19 cellular contexts compared by ENCODE assay signal in genomic region chr16:2976201-2976600, GRCh38. TPM values are rescaled to one million over a fixed set of nuclear protein-coding genes. Genes with fewer than 3 reads are reported as not detected.
DNase-seq lines count a peak whose midpoint lies in the region; ATAC-seq, FAIRE-seq and TF ChIP-seq lines count a peak whose summit lies in the region.
"Had no signal": no experiment of that assay in that cellular context is flagged by ENCODE, and none has a peak within 500 bp of the region (broad histone marks: within the 10 kb centered on the region; RNA-seq: fewer than 3 reads in every experiment).

No MANE protein-coding gene starts in this region.

- H3K4me3 ChIP-seq in kidney (ENCODE audit: low read length in 2 of 2): no peak overlapping the region
- H3K4me3 ChIP-seq: GM12878, GM23338 had no signal

- TF ChIP-seq CTCF in kidney (IDR thresholded peaks at IDR 0.05; ENCODE audit: borderline replicate concordance, extremely low read depth, insufficient read depth): no peak

- ATAC-seq in activated naive CD8-positive, alpha-beta T cell treated with anti-CD3 and anti-CD28 coated beads, Interleukin-2, amount 10 ng/mL, durations not matched to agents 7 days and 5 days (ENCODE audit: low read depth): no peak
- ATAC-seq in HG02884 (IDR thresholded peaks at IDR 0.05; ENCODE audit: unreplicated experiment) (no peak), HG03139 (IDR thresholded peaks at IDR 0.05; ENCODE audit: unreplicated experiment) (no peak), GM21717 (IDR thresholded peaks at IDR 0.05; ENCODE audit: unreplicated experiment) (no peak)
- ATAC-seq: GM12878, GM23338 had no signal

- no peak for FAIRE-seq in kidney (lab: Jason Lieb, UNC)
- FAIRE-seq: GM12878, GM18507 had no signal

- H3K9me3 ChIP-seq in kidney (ENCODE audit: control insufficient read depth in 1 of 2, low read length in 2 of 2): no peaks in the 10 kb centered on the region
- H3K9me3 ChIP-seq: BE2C had no signal

- H3K36me3 ChIP-seq in kidney (ENCODE audit: control insufficient read depth in 1 of 2, insufficient read depth in 2 of 2, low read length in 2 of 2): no peaks in the 10 kb centered on the region

- POLR2A ChIA-PET in activated naive CD8-positive, alpha-beta T cell treated with anti-CD3 and anti-CD28 coated beads, Interleukin-2, amount 10 ng/mL, durations not matched to agents 7 days and 5 days (lab: Charles Lee): interaction anchor here (1.8 to 2.2 kb wide), 2 partner anchors 11 to 93 kb away, joined by 4 to 9 read pairs; partner anchors contain the start of gene FLYWCH2

- H3K4me1 Mint-ChIP-seq in activated naive CD8-positive, alpha-beta T cell treated with anti-CD3 and anti-CD28 coated beads, Interleukin-2, amount 10 ng/mL, durations not matched to agents 7 days and 5 days: peaks cover 15% of the 10 kb centered on the region
- peaks cover 3% of the 10 kb centered on the region for H3K4me1 Mint-ChIP-seq in activated naive CD8-positive, alpha-beta T cell treated with anti-CD3 and anti-CD28 coated beads for 36 hours

- H3K27me3 Mint-ChIP-seq in activated naive CD8-positive, alpha-beta T cell treated with anti-CD3 and anti-CD28 coated beads, Interleukin-2, amount 10 ng/mL, durations not matched to agents 7 days and 5 days: no peaks in the 10 kb centered on the region
- H3K27me3 Mint-ChIP-seq in activated naive CD8-positive, alpha-beta T cell treated with anti-CD3 and anti-CD28 coated beads for 36 hours: no peaks in the 10 kb centered on the region

- H3K9ac ChIP-seq in kidney (ENCODE audit: low read length in 2 of 2): no peak overlapping the region

- H3K9me3 Mint-ChIP-seq in activated naive CD8-positive, alpha-beta T cell treated with anti-CD3 and anti-CD28 coated beads, Interleukin-2, amount 10 ng/mL, durations not matched to agents 7 days and 5 days: no peaks in the 10 kb centered on the region
- no peaks in the 10 kb centered on the region for H3K9me3 Mint-ChIP-seq in activated naive CD8-positive, alpha-beta T cell treated with anti-CD3 and anti-CD28 coated beads for 36 hours
- H3K9me3 Mint-ChIP-seq: CD4-positive, CD25-positive, alpha-beta regulatory T cell had no signal

- H3K27ac ChIP-seq in kidney (ENCODE audit: low read depth in 2 of 2, low read length in 2 of 2): no peak overlapping the region

- peaks cover 3% of the 10 kb centered on the region for H3K36me3 Mint-ChIP-seq in activated naive CD8-positive, alpha-beta T cell treated with anti-CD3 and anti-CD28 coated beads, Interleukin-2, amount 10 ng/mL, durations not matched to agents 7 days and 5 days
- peaks cover 36% of the 10 kb centered on the region for H3K36me3 Mint-ChIP-seq in activated naive CD8-positive, alpha-beta T cell treated with anti-CD3 and anti-CD28 coated beads for 36 hours
- H3K36me3 Mint-ChIP-seq: CD4-positive, CD25-positive, alpha-beta regulatory T cell had no signal

- H3K4me1 ChIP-seq in kidney (ENCODE audit: control insufficient read depth in 1 of 2, insufficient read depth in 1 of 2, low read depth in 1 of 2, low read length in 2 of 2): peaks cover 0 to 6% of the 10 kb centered on the region in 2 donors

- DNase-seq in activated naive CD8-positive, alpha-beta T cell treated with anti-CD3 and anti-CD28 coated beads, Interleukin-2, amount 10 ng/mL, durations not matched to agents 7 days and 5 days: no peak
- no peak for DNase-seq in activated naive CD8-positive, alpha-beta T cell treated with anti-CD3 and anti-CD28 coated beads for 36 hours
- DNase-seq in NCI-H1092 treated with DMSO at 0.1 percent for 48 hours (lab: John Stamatoyannopoulos, UW) (peak; percentile 45), kidney (peak; percentile 61)
- no peak for DNase-seq in activated CD4-positive, CD25-positive, alpha-beta regulatory T cell treated with anti-CD3 and anti-CD28 coated beads, Interleukin-2, amount 50 U/mL, for 72 hours
- DNase-seq: ACHN; BE2C; CD4-positive, CD25-positive, alpha-beta regulatory T cell; DMS53; H7; IMR-90 had no signal

- H3K27ac Mint-ChIP-seq in activated naive CD8-positive, alpha-beta T cell treated with anti-CD3 and anti-CD28 coated beads, Interleukin-2, amount 10 ng/mL, durations not matched to agents 7 days and 5 days: peak overlapping the region; percentile 34
- H3K27ac Mint-ChIP-seq in activated naive CD8-positive, alpha-beta T cell treated with anti-CD3 and anti-CD28 coated beads for 36 hours: no peak overlapping the region
- H3K27ac Mint-ChIP-seq: CD4-positive, CD25-positive, alpha-beta regulatory T cell; GM23338 had no signal

- intact Hi-C loops in kidney (cut with DNase I): no loop called here

- H3K4me3 Mint-ChIP-seq in activated naive CD8-positive, alpha-beta T cell treated with anti-CD3 and anti-CD28 coated beads, Interleukin-2, amount 10 ng/mL, durations not matched to agents 7 days and 5 days: no peak overlapping the region
- H3K4me3 Mint-ChIP-seq in activated naive CD8-positive, alpha-beta T cell treated with anti-CD3 and anti-CD28 coated beads for 36 hours: no peak overlapping the region

RNA-seq across cellular contexts. Expression of gene PKMYT1, which starts 4.0 kb away (rescaled TPM):
- 100 to 1,000 TPM; 106 to 116 TPM for total RNA-seq in activated naive CD8-positive, alpha-beta T cell treated with anti-CD3 and anti-CD28 coated beads, Interleukin-2, amount 10 ng/mL, durations not matched to agents 7 days and 5 days
- total RNA-seq in activated naive CD8-positive, alpha-beta T cell treated with anti-CD3 and anti-CD28 coated beads for 36 hours: 100 to 1,000 TPM; 144 to 145 TPM
- total RNA-seq in kidney: 2.2 TPM
- 0.97 TPM for polyA plus RNA-seq in kidney (ENCODE audit: insufficient read depth, low read depth, low replicate concordance)

RNA-seq across cellular contexts. Expression of gene PAQR4, which starts 7.1 kb away (rescaled TPM):
- total RNA-seq in activated naive CD8-positive, alpha-beta T cell treated with anti-CD3 and anti-CD28 coated beads, Interleukin-2, amount 10 ng/mL, durations not matched to agents 7 days and 5 days: 10 to 100 TPM; 40.7 to 42.4 TPM
- 10 to 100 TPM; 29.5 to 31.0 TPM for total RNA-seq in activated naive CD8-positive, alpha-beta T cell treated with anti-CD3 and anti-CD28 coated beads for 36 hours
- 5.9 TPM for total RNA-seq in kidney
- polyA plus RNA-seq in kidney (ENCODE audit: insufficient read depth, low read depth, low replicate concordance): 3.5 TPM

RNA-seq across cellular contexts. Expression of gene KREMEN2, which starts 12.1 kb away (rescaled TPM):
- total RNA-seq in activated naive CD8-positive, alpha-beta T cell treated with anti-CD3 and anti-CD28 coated beads, Interleukin-2, amount 10 ng/mL, durations not matched to agents 7 days and 5 days: under 1 TPM in 1 of 2 experiments, not detected in 1; 0.36 TPM
- not detected for total RNA-seq in activated naive CD8-positive, alpha-beta T cell treated with anti-CD3 and anti-CD28 coated beads for 36 hours
- total RNA-seq in kidney: not detected
- not detected for polyA plus RNA-seq in kidney (ENCODE audit: insufficient read depth, low read depth, low replicate concordance)
- total RNA-seq: CD4-positive, CD25-positive, alpha-beta regulatory T cell; IMR-90 had no signal
- polyA plus RNA-seq: CD4-positive, CD25-positive, alpha-beta regulatory T cell had no signal

RNA-seq across cellular contexts. Expression of gene CLDN9, which starts 36.5 kb away (rescaled TPM):
- not detected for total RNA-seq in activated naive CD8-positive, alpha-beta T cell treated with anti-CD3 and anti-CD28 coated beads, Interleukin-2, amount 10 ng/mL, durations not matched to agents 7 days and 5 days
- not detected for total RNA-seq in activated naive CD8-positive, alpha-beta T cell treated with anti-CD3 and anti-CD28 coated beads for 36 hours
- 0.60 TPM for total RNA-seq in kidney
- not detected for polyA plus RNA-seq in kidney (ENCODE audit: insufficient read depth, low read depth, low replicate concordance)
- total RNA-seq: CD4-positive, CD25-positive, alpha-beta regulatory T cell; G401; GM12878; IMR-90 had no signal
- polyA plus RNA-seq: CD4-positive, CD25-positive, alpha-beta regulatory T cell; GM12878 had no signal

RNA-seq across cellular contexts. Expression of gene CLDN6, which starts 41.8 kb away (rescaled TPM):
- not detected for total RNA-seq in activated naive CD8-positive, alpha-beta T cell treated with anti-CD3 and anti-CD28 coated beads, Interleukin-2, amount 10 ng/mL, durations not matched to agents 7 days and 5 days
- total RNA-seq in activated naive CD8-positive, alpha-beta T cell treated with anti-CD3 and anti-CD28 coated beads for 36 hours: not detected
- total RNA-seq in kidney: 0.47 TPM
- polyA plus RNA-seq in kidney (ENCODE audit: insufficient read depth, low read depth, low replicate concordance): not detected
- total RNA-seq: CD4-positive, CD25-positive, alpha-beta regulatory T cell; HT-29; IMR-90 had no signal
- polyA plus RNA-seq: CD4-positive, CD25-positive, alpha-beta regulatory T cell had no signal

Comparison
In these comparisons a context has a peak if more than half of its experiments do, and no peak if none do; other contexts are left out.
1. DNase-seq: peak in NCI-H1092 treated with DMSO at 0.1 percent for 48 hours (single experiment) and kidney (single experiment); none in activated naive CD8-positive, alpha-beta T cell treated with anti-CD3 and anti-CD28 coated beads, Interleukin-2, amount 10 ng/mL, durations not matched to agents 7 days and 5 days (single experiment), activated naive CD8-positive, alpha-beta T cell treated with anti-CD3 and anti-CD28 coated beads for 36 hours (single experiment) and activated CD4-positive, CD25-positive, alpha-beta regulatory T cell treated with anti-CD3 and anti-CD28 coated beads, Interleukin-2, amount 50 U/mL, for 72 hours (single experiment).
2. RNA of gene PKMYT1, which starts 4.0 kb away (total RNA-seq): 144 to 145 TPM in activated naive CD8-positive, alpha-beta T cell treated with anti-CD3 and anti-CD28 coated beads for 36 hours and 106 to 116 TPM in activated naive CD8-positive, alpha-beta T cell treated with anti-CD3 and anti-CD28 coated beads, Interleukin-2, amount 10 ng/mL, durations not matched to agents 7 days and 5 days; 2.2 TPM in kidney (single experiment); every median in the first group is over 10 times any median in the second.